Comparison of ENCODE assay signal across 1 cellular context in the genomic region with DNA sequence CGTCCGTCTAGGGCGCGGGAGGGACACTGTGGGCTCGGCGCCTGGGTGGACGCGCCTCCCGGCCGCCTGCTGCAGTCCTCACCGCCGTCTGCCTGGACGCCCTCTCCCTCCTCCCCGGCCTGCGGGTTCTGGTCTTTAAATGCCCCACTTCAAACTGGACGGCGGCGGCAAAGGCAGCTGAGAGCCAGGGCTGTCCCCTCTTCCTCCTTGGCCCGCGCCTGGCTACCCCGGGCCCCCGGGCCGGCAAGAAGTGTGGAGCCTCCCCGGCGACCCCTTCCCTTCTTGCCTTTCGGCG.
TF ChIP-seq lines count a peak whose summit lies in the region.

No MANE protein-coding gene starts in this region.

TF ChIP-seq in HCT116, 20 proteins besides CTCF, POLR2A, EP300 and RAD21 (continued from another document):
- TF ChIP-seq, protein P1, sequence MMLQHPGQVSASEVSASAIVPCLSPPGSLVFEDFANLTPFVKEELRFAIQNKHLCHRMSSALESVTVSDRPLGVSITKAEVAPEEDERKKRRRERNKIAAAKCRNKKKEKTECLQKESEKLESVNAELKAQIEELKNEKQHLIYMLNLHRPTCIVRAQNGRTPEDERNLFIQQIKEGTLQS (IDR thresholded peaks at IDR 0.05), result no peak
- TF ChIP-seq, protein P2, sequence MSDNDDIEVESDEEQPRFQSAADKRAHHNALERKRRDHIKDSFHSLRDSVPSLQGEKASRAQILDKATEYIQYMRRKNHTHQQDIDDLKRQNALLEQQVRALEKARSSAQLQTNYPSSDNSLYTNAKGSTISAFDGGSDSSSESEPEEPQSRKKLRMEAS (IDR thresholded peaks at IDR 0.05), result no peak
- TF ChIP-seq EGR1 (IDR thresholded peaks at IDR 0.05; ENCODE audit: low read depth), result no peak
